Comparison of ENCODE assay signal across 20 cellular contexts in genomic region chr6:77178821-77179220, GRCh38.
DNase-seq lines count a peak whose midpoint lies in the region; ATAC-seq, FAIRE-seq and TF ChIP-seq lines count a peak whose summit lies in the region.
"Had no signal": no experiment of that assay in that cellular context is flagged by ENCODE, and none has a peak within 500 bp of the region (broad histone marks: within the 10 kb centered on the region; RNA-seq: fewer than 3 reads in every experiment).

No MANE protein-coding gene starts in this region.

- no peaks in the 10 kb centered on the region for H3K4me1 Mint-ChIP-seq in CD8-positive, alpha-beta T cell (ENCODE audit: low read depth)
- H3K4me1 Mint-ChIP-seq: naive B cell had no signal

- H2BK120ac ChIP-seq in IMR-90 (ENCODE audit: low read depth, low read length), result no peak overlapping the region

- H3K4me2 ChIP-seq in IMR-90 (ENCODE audit: low read depth, low read length) (peak overlapping the region; percentile 49; the same call in 1 of the 2 replicates), mammary epithelial cell (ENCODE audit: insufficient read depth, low read depth, low read length) (no peak overlapping the region)
- H3K4me2 ChIP-seq: PC-9 had no signal

- no peak for FAIRE-seq in HTR-8/SVneo (lab: Jason Lieb, UNC)
- FAIRE-seq: urothelium cell line had no signal

- no peak overlapping the region for H4K8ac ChIP-seq in IMR-90 (ENCODE audit: low read depth in 2 of 2, low read length in 2 of 2)

- no peak overlapping the region for H3K4me3 ChIP-seq in AG09309 (ENCODE audit: control insufficient read depth, low read depth, low read length)
- H3K4me3 ChIP-seq in IMR-90 (ENCODE audit: insufficient read depth, low read depth, low read length), result no peak overlapping the region
- H3K4me3 ChIP-seq in mammary epithelial cell (replicated peaks in 1 of 3; ENCODE audit: insufficient read depth in 1 of 3, low read depth in 2 of 3, low read length in 3 of 3), result no peak overlapping the region
- H3K4me3 ChIP-seq in CD8-positive, alpha-beta T cell (ENCODE audit: low read depth, low read length), result no peak overlapping the region
- H3K4me3 ChIP-seq: esophagus muscularis mucosa, left ventricle myocardium inferior, PC-9, prostate gland had no signal

- H3K36me3 Mint-ChIP-seq in CD8-positive, alpha-beta T cell, result no peaks in the 10 kb centered on the region
- H3K36me3 Mint-ChIP-seq: naive B cell had no signal

- no peaks in the 10 kb centered on the region for H3K9me1 ChIP-seq in IMR-90 (ENCODE audit: insufficient read depth, low read length)

- H3K79me2 ChIP-seq in mammary epithelial cell (ENCODE audit: insufficient read depth, low read length), result no peaks in the 10 kb centered on the region

- no peak overlapping the region for H3K4me3 Mint-ChIP-seq in CD8-positive, alpha-beta T cell
- H3K4me3 Mint-ChIP-seq: activated CD8-positive, alpha-beta T cell treated with anti-CD3 and anti-CD28 coated beads for 36 hours; naive B cell; stimulated activated naive CD8-positive, alpha-beta T cell treated with anti-CD3 and anti-CD28 coated beads, Interleukin-15, Interleukin-2, amounts not matched to agents 100 ng/mL and 50 ng/mL, for 24 hours had no signal

- H3K27ac Mint-ChIP-seq in CD8-positive, alpha-beta T cell, result no peak overlapping the region
- H3K27ac Mint-ChIP-seq: activated CD8-positive, alpha-beta T cell treated with anti-CD3 and anti-CD28 coated beads for 36 hours; naive B cell; stimulated activated naive CD8-positive, alpha-beta T cell treated with anti-CD3 and anti-CD28 coated beads, Interleukin-15, Interleukin-2, amounts not matched to agents 100 ng/mL and 50 ng/mL, for 24 hours had no signal

- H3K27me3 ChIP-seq in IMR-90 (ENCODE audit: control insufficient read depth, insufficient read depth, low read length) (no peaks in the 10 kb centered on the region), mammary epithelial cell (ENCODE audit: insufficient read depth, low read length) (no peaks in the 10 kb centered on the region)
- no peaks in the 10 kb centered on the region for H3K27me3 ChIP-seq in CD8-positive, alpha-beta T cell (ENCODE audit: insufficient read depth, low read length)
- H3K27me3 ChIP-seq: BE2C, esophagus muscularis mucosa had no signal

- peak; percentile 1 for DNase-seq in AG09309 (ENCODE audit: low read depth)
- peak; percentile 84 for DNase-seq in IMR-90
- DNase-seq in mammary epithelial cell, result peak; percentile 58
- DNase-seq in kidney tubule cell (ENCODE audit: low spot score), result peak; percentile 17
- no peak for DNase-seq in RKO (ENCODE audit: low spot score)
- DNase-seq in CD8-positive, alpha-beta T cell, result no peak
- no peak for DNase-seq in HTR-8/SVneo (ENCODE audit: insufficient read length, low spot score)
- no peak for DNase-seq in NCI-H345 treated with DMSO at 0.1 percent for 48 hours (lab: John Stamatoyannopoulos, UW; ENCODE audit: unreplicated experiment)
- DNase-seq: activated CD8-positive, alpha-beta T cell treated with anti-CD3 and anti-CD28 coated beads for 36 hours; BE2C; left ventricle myocardium inferior; naive B cell; NCI-H2081; NCI-H69; PC-9 had no signal

- dilution Hi-C loops in IMR-90 (cut with HindIII; ENCODE audit: low sequenced_read_pairs, unreplicated experiment) (no loop called here), mammary epithelial cell (cut with HindIII; ENCODE audit: low sequenced_read_pairs) (no loop called here)

- H3K9me3 ChIP-seq in IMR-90 (ENCODE audit: control insufficient read depth, insufficient read depth, low read length), result peaks cover 2% of the 10 kb centered on the region; the same call in 1 of the 2 replicates
- H3K9me3 ChIP-seq in mammary epithelial cell (replicated peaks; ENCODE audit: insufficient read depth, low read length), result no peaks in the 10 kb centered on the region
- H3K9me3 ChIP-seq in CD8-positive, alpha-beta T cell (ENCODE audit: low read length), result no peaks in the 10 kb centered on the region
- H3K9me3 ChIP-seq: BE2C, esophagus muscularis mucosa, left ventricle myocardium inferior, prostate gland had no signal

- H2AK9ac ChIP-seq in IMR-90 (replicated peaks; ENCODE audit: low read depth, low read length, poor library complexity), result no peak overlapping the region

- peak; percentile 86 for ATAC-seq in IMR-90 (ENCODE audit: low read depth)
- ATAC-seq in CD8-positive, alpha-beta T cell, result no peak
- ATAC-seq: activated CD8-positive, alpha-beta T cell treated with anti-CD3 and anti-CD28 coated beads for 36 hours had no signal

- no peak overlapping the region for H3K27ac ChIP-seq in IMR-90 (ENCODE audit: insufficient read depth, low read length)
- H3K27ac ChIP-seq in mammary epithelial cell (ENCODE audit: insufficient read depth, low read depth, low read length), result no peak overlapping the region
- H3K27ac ChIP-seq in CD8-positive, alpha-beta T cell (ENCODE audit: low read depth, low read length), result no peak overlapping the region
- H3K27ac ChIP-seq: esophagus muscularis mucosa, left ventricle myocardium inferior, PC-9, prostate gland, VCaP had no signal

- TF ChIP-seq CTCF in AG09309 (IDR thresholded peaks at IDR 0.05; ENCODE audit: control insufficient read depth, insufficient read depth, low read depth, low read length, missing control alignments) (no peak), IMR-90 (conservative IDR thresholded peaks at IDR 0.05; ENCODE audit: low read depth, low read length) (no peak), mammary epithelial cell (conservative IDR thresholded peaks at IDR 0.05 in 1 of 2, IDR thresholded peaks at IDR 0.05 in 1 of 2; ENCODE audit: extremely low read depth in 1 of 2, insufficient read depth in 1 of 2, low read depth in 1 of 2, low read length in 2 of 2) (no peak)
- no peak for TF ChIP-seq CTCF in CD8-positive, alpha-beta T cell (IDR thresholded peaks at IDR 0.05)

- H2AK5ac ChIP-seq in IMR-90 (ENCODE audit: low read depth, low read length), result no peak overlapping the region

- no peak for TF ChIP-seq POLR2A in IMR-90 (IDR thresholded peaks at IDR 0.05; ENCODE audit: low read depth, low read length)

- H3K4me1 ChIP-seq in IMR-90 (ENCODE audit: control insufficient read depth, insufficient read depth, low read length) (0 out of 2 replicates have a peak, but pooled peaks cover 1% of the 10 kb centered on the region), mammary epithelial cell (ENCODE audit: insufficient read depth, low read length) (no peaks in the 10 kb centered on the region)
- no peaks in the 10 kb centered on the region for H3K4me1 ChIP-seq in CD8-positive, alpha-beta T cell (ENCODE audit: insufficient read depth, low read length)
- H3K4me1 ChIP-seq: BE2C, esophagus muscularis mucosa, left ventricle myocardium inferior, prostate gland had no signal

- 20% methylated on average over 1 of the region's 2 CpGs; no CpG with 5 or more reads in 1 of the 2 experiments for WGBS in IMR-90 (ENCODE audit: extremely low coverage in 2 of 2, insufficient read length in 1 of 2), 2 experiments
- WGBS in mammary epithelial cell (ENCODE audit: low coverage, missing lambda C conversion rate), result 9% methylated on average over 2 of the region's 2 CpGs

- no peak overlapping the region for H3K14ac ChIP-seq in IMR-90 (replicated peaks; ENCODE audit: low read depth, low read length)

- POLR2A ChIA-PET in IMR-90 (lab: Charles Lee; ENCODE audit: unreplicated experiment), result no interaction called here
- POLR2A ChIA-PET in CD8-positive, alpha-beta T cell (lab: Charles Lee), result no interaction called here

- H2BK5ac ChIP-seq in IMR-90 (ENCODE audit: low read depth, low read length, poor library complexity, severe bottlenecking), result peak overlapping the region; percentile 51

- no peak overlapping the region for H3K4ac ChIP-seq in IMR-90 (ENCODE audit: low read depth, low read length)

- no peak overlapping the region for H2BK20ac ChIP-seq in IMR-90 (ENCODE audit: low read depth, low read length)

- no peak overlapping the region for H2BK15ac ChIP-seq in IMR-90 (ENCODE audit: low read depth, low read length)

- CTCF ChIA-PET in IMR-90 (lab: Yijun Ruan, JAX), result no interaction called here
- CTCF ChIA-PET in mammary epithelial cell (lab: Charles Lee; ENCODE audit: low non-redundant PET), result no interaction called here
- CTCF ChIA-PET in CD8-positive, alpha-beta T cell (lab: Charles Lee), result no interaction called here

- TF ChIP-seq RAD21 in IMR-90 (IDR thresholded peaks at IDR 0.05; ENCODE audit: low read length), result no peak

- H3K23ac ChIP-seq in IMR-90 (ENCODE audit: low read depth, low read length), result no peak overlapping the region

- in situ Hi-C loops in IMR-90 (cut with MboI; ENCODE audit: low sequenced_read_pairs), result no loop called here
- in situ Hi-C loops in mammary epithelial cell (cut with MboI; ENCODE audit: low sequenced_read_pairs in 2 of 2), result no loop called here

- peak overlapping the region; percentile 54; the same call in 1 of the 2 replicates for H4K5ac ChIP-seq in IMR-90 (ENCODE audit: low read depth, low read length)

- no peaks in the 10 kb centered on the region for H3K79me1 ChIP-seq in IMR-90 (ENCODE audit: low read depth in 1 of 2, low read length in 2 of 2)

- no peak overlapping the region for H3K56ac ChIP-seq in IMR-90 (ENCODE audit: extremely low read depth, insufficient read depth, low read length)

- no peak overlapping the region for H3K9ac ChIP-seq in IMR-90 (ENCODE audit: low read depth, low read length)
- H3K9ac ChIP-seq in mammary epithelial cell (ENCODE audit: insufficient read depth, low read length), result no peak overlapping the region

- no peak overlapping the region for H2AFZ ChIP-seq in IMR-90 (replicated peaks; ENCODE audit: low read length, poor library complexity)
- H2AFZ ChIP-seq in mammary epithelial cell (ENCODE audit: low read depth, low read length), result peak overlapping the region; percentile 41
- H2AFZ ChIP-seq: PC-9 had no signal

- H4K20me1 ChIP-seq in IMR-90 (ENCODE audit: insufficient read depth, low read length) (no peaks in the 10 kb centered on the region), mammary epithelial cell (ENCODE audit: insufficient read depth, low read length) (no peaks in the 10 kb centered on the region)

- H3K36me3 ChIP-seq in IMR-90 (ENCODE audit: control insufficient read depth, insufficient read depth, low read length), result no peaks in the 10 kb centered on the region
- H3K36me3 ChIP-seq in mammary epithelial cell (ENCODE audit: insufficient read depth, low read length), result no peaks in the 10 kb centered on the region
- no peaks in the 10 kb centered on the region for H3K36me3 ChIP-seq in CD8-positive, alpha-beta T cell (ENCODE audit: insufficient read depth, low read length)
- H3K36me3 ChIP-seq: BE2C, esophagus muscularis mucosa, left ventricle myocardium inferior, prostate gland had no signal

- H3K9me3 Mint-ChIP-seq in CD8-positive, alpha-beta T cell, result no peaks in the 10 kb centered on the region

- no peaks in the 10 kb centered on the region for H3K27me3 Mint-ChIP-seq in CD8-positive, alpha-beta T cell (ENCODE audit: low read depth)
- H3K27me3 Mint-ChIP-seq: activated CD8-positive, alpha-beta T cell treated with anti-CD3 and anti-CD28 coated beads for 36 hours; naive B cell; stimulated activated naive CD8-positive, alpha-beta T cell treated with anti-CD3 and anti-CD28 coated beads, Interleukin-15, Interleukin-2, amounts not matched to agents 100 ng/mL and 50 ng/mL, for 24 hours had no signal

- no peak overlapping the region for H4K91ac ChIP-seq in IMR-90 (ENCODE audit: insufficient read depth, low read depth, low read length)

- intact Hi-C loops in IMR-90 (cut with micrococcal nuclease) (no loop called here), mammary epithelial cell (cut with micrococcal nuclease) (no loop called here)
- intact Hi-C loops in CD8-positive, alpha-beta T cell (cut with DNase I, micrococcal nuclease), result no loop called here

- BruUV-seq in IMR-90 (replicated peaks; lab: Mats Ljungman, UMichigan), result no TSS peak
- no TSS peak for BruUV-seq in mammary epithelial cell (replicated peaks; lab: Mats Ljungman, UMichigan)

- H3K18ac ChIP-seq in IMR-90 (ENCODE audit: low read depth, low read length), result peak overlapping the region; percentile 38; the same call in 1 of the 2 replicates

Comparison
In these comparisons a context has a peak if more than half of its experiments do, and no peak if none do; other contexts are left out.
1. DNase-seq: peak in AG09309 (single experiment), IMR-90 (single experiment), mammary epithelial cell (single experiment) and kidney tubule cell (single experiment); none in RKO (single experiment), CD8-positive, alpha-beta T cell (0 of 7), HTR-8/SVneo (single experiment) and NCI-H345 treated with DMSO at 0.1 percent for 48 hours (single experiment).